Comparison of ENCODE assay signal across 11 cellular contexts in the genomic region with DNA sequence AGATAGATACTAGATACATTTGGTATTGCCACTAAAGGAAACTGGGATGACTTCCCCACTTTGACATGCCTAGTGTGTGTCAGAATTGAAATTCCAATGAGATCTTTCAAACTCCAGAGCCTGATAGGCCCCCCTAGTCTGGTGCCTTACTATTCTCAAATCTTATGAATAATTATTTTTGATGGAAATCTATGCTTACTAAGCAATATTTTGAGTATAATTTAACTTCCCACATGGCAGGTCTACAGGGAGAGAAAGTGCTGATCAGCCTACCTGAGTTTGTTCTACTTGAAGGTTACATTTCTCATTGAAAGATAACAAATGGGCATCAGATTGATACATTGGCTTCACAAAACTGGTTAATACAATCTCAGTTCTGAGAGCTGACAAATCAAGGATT.
"Had no signal": no experiment of that assay in that cellular context is flagged by ENCODE, and none has a peak within 500 bp of the region (broad histone marks: within the 10 kb centered on the region; RNA-seq: fewer than 3 reads in every experiment).

No MANE protein-coding gene starts in this region.

- H3K27ac ChIP-seq: GM23248 had no signal

- DNase-seq: GM23248, GOT3, H7, H9, HCEC 1CT, HFFc6 had no signal

- H3K9ac ChIP-seq: GM23248 had no signal

- H3K4me1 ChIP-seq: HAP-1 had no signal

- H3K4me2 ChIP-seq: GM23338 had no signal

- H3K4me3 ChIP-seq: GM23248, GM23338, HAP-1 had no signal

- H2AFZ ChIP-seq: GM23248, GM23338 had no signal

- ATAC-seq: GM23338, HCT116 had no signal

- FAIRE-seq: H1, H54 had no signal

- H3K36me3 ChIP-seq: HAP-1 had no signal

- H3K9me3 ChIP-seq: HAP-1 had no signal
